Comparison of ENCODE assay signal across 8 cellular contexts in genomic region chr9:108994695-108995094, GRCh38. TPM values are rescaled to one million over a fixed set of nuclear protein-coding genes. Genes with fewer than 3 reads are reported as not detected.
A peak's percentile ranks its signal among the peaks of the same experiment; 100 is the strongest.
DNase-seq lines count a peak whose midpoint lies in the region; ATAC-seq and TF ChIP-seq lines count a peak whose summit lies in the region.

No MANE protein-coding gene starts in this region.

- no peaks in the 10 kb centered on the region for H3K9me3 ChIP-seq in H9 (ENCODE audit: control insufficient read depth, low read depth, low read length)
- no peaks in the 10 kb centered on the region for H3K9me3 ChIP-seq in effector memory CD4-positive, alpha-beta T cell (ENCODE audit: control insufficient read depth, low read length)

- no peak overlapping the region for H2AFZ ChIP-seq in H9 (ENCODE audit: low read length)

- DNase-seq in activated CD4-positive, alpha-beta T cell treated with anti-CD3 and anti-CD28 coated beads, Interleukin-2, amount 10 ng/mL, durations not matched to agents 7 days and 5 days: peak; percentile 8
- no peak for DNase-seq in activated CD4-positive, alpha-beta T cell treated with anti-CD3 and anti-CD28 coated beads, Interleukin-2, amount 50 U/mL, for 48 hours
- DNase-seq in cardiac fibroblast (ENCODE audit: low read depth in 2 of 2) (peak; percentile 72 to 84), sciatic nerve (ENCODE audit: low spot score) (no peak), H9 (no peak), SW 1271 (lab: John Stamatoyannopoulos, UW) (no peak)
- DNase-seq in effector memory CD4-positive, alpha-beta T cell: no peak

- no peaks in the 10 kb centered on the region for H3K9me3 Mint-ChIP-seq in activated CD4-positive, alpha-beta T cell treated with anti-CD3 and anti-CD28 coated beads, Interleukin-2, amount 10 ng/mL, durations not matched to agents 7 days and 5 days
- no peaks in the 10 kb centered on the region for H3K9me3 Mint-ChIP-seq in H9

- no peak overlapping the region for H3K4me3 ChIP-seq in cardiac fibroblast (replicated peaks in 1 of 2; ENCODE audit: low read depth in 2 of 2, low read length in 2 of 2)
- no peak overlapping the region for H3K4me3 ChIP-seq in effector memory CD4-positive, alpha-beta T cell (ENCODE audit: insufficient read depth, low read depth, low read length, poor library complexity, severe bottlenecking)

- H2BK20ac ChIP-seq in H9 (ENCODE audit: low read depth, low read length, poor library complexity, severe bottlenecking): no peak overlapping the region

- no peak overlapping the region for H2AK5ac ChIP-seq in H9 (ENCODE audit: insufficient read length, low read length)

- H3K79me2 ChIP-seq in H9 (ENCODE audit: insufficient read depth, low read length): no peaks in the 10 kb centered on the region

- H4K5ac ChIP-seq in H9 (ENCODE audit: insufficient read length, low read depth, low read length): no peak overlapping the region

- no peak overlapping the region for H2BK12ac ChIP-seq in H9 (ENCODE audit: insufficient read length, low read depth, low read length)

- H3K56ac ChIP-seq in H9 (ENCODE audit: insufficient read length, low read depth, low read length): no peak overlapping the region

- no peak overlapping the region for H3K4me3 Mint-ChIP-seq in activated CD4-positive, alpha-beta T cell treated with anti-CD3 and anti-CD28 coated beads, Interleukin-2, amount 10 ng/mL, durations not matched to agents 7 days and 5 days
- no peak overlapping the region for H3K4me3 Mint-ChIP-seq in H9

- H3T11ph ChIP-seq in H9 (ENCODE audit: low read length): no peak overlapping the region

- H3K23ac ChIP-seq in H9 (ENCODE audit: insufficient read length, low read depth, low read length): no peak overlapping the region

- no peak overlapping the region for H3K4me2 ChIP-seq in H9 (ENCODE audit: insufficient read depth, insufficient read length, low read length)

- H4K20me1 ChIP-seq in H9 (ENCODE audit: control insufficient read depth, insufficient read depth, insufficient read length): no peaks in the 10 kb centered on the region

- CTCF ChIA-PET in activated CD4-positive, alpha-beta T cell treated with anti-CD3 and anti-CD28 coated beads, Interleukin-2, amount 10 ng/mL, durations not matched to agents 7 days and 5 days (lab: Charles Lee): interaction anchor here (0.8 to 1.9 kb wide), 2 partner anchors 11 to 14 kb away, joined by 4 to 7 read pairs; no protein-coding TSS in a partner anchor

- H3K27ac ChIP-seq in H9 (ENCODE audit: insufficient read length, low read depth, low read length): no peak overlapping the region
- H3K27ac ChIP-seq in effector memory CD4-positive, alpha-beta T cell (ENCODE audit: insufficient read depth, low read length, poor library complexity, severe bottlenecking): no peak overlapping the region

- no peak overlapping the region for H2BK120ac ChIP-seq in H9 (ENCODE audit: low read depth, low read length, poor library complexity, severe bottlenecking)

- no peaks in the 10 kb centered on the region for H3K23me2 ChIP-seq in H9 (ENCODE audit: insufficient read length, low read depth, low read length, poor library complexity, severe bottlenecking)

- no peak overlapping the region for H4K8ac ChIP-seq in H9 (replicated peaks; ENCODE audit: insufficient read length, low read depth, low read length)

- ATAC-seq in HG03460 (IDR thresholded peaks at IDR 0.05; ENCODE audit: unreplicated experiment) (peak; percentile 87), sciatic nerve (peak; percentile 34)

- WGBS in H9 (ENCODE audit: extremely low coverage, insufficient read length, low lambda C conversion rate): no CpG with 5 or more reads among the region's 2 CpGs

- POLR2A ChIA-PET in activated CD4-positive, alpha-beta T cell treated with anti-CD3 and anti-CD28 coated beads, Interleukin-2, amount 10 ng/mL, durations not matched to agents 7 days and 5 days (lab: Charles Lee): no interaction called here

- no peak overlapping the region for H2BK15ac ChIP-seq in H9 (ENCODE audit: low read depth, low read length)

- no peaks in the 10 kb centered on the region for H3K27me3 Mint-ChIP-seq in activated CD4-positive, alpha-beta T cell treated with anti-CD3 and anti-CD28 coated beads, Interleukin-2, amount 10 ng/mL, durations not matched to agents 7 days and 5 days
- H3K27me3 Mint-ChIP-seq in H9 (ENCODE audit: low read depth): no peaks in the 10 kb centered on the region

- H3K27me3 ChIP-seq in H9 (ENCODE audit: insufficient read depth, low read length): no peaks in the 10 kb centered on the region
- H3K27me3 ChIP-seq in effector memory CD4-positive, alpha-beta T cell (replicated peaks; ENCODE audit: control insufficient read depth, insufficient read depth, low read length, poor library complexity, severe bottlenecking): no peaks in the 10 kb centered on the region

- peaks cover 5% of the 10 kb centered on the region for H3K79me1 ChIP-seq in H9 (ENCODE audit: insufficient read depth, low read depth, low read length, poor library complexity, severe bottlenecking)

- H3K27ac Mint-ChIP-seq in activated CD4-positive, alpha-beta T cell treated with anti-CD3 and anti-CD28 coated beads, Interleukin-2, amount 10 ng/mL, durations not matched to agents 7 days and 5 days: no peak overlapping the region
- H3K27ac Mint-ChIP-seq in H9: no peak overlapping the region; a peak in 1 of 7 replicates

- no peaks in the 10 kb centered on the region for H3K4me1 ChIP-seq in H9 (ENCODE audit: insufficient read depth, low read length)
- H3K4me1 ChIP-seq in effector memory CD4-positive, alpha-beta T cell (ENCODE audit: control insufficient read depth, insufficient read depth, low read length, poor library complexity, severe bottlenecking): no peaks in the 10 kb centered on the region

- H3K36me3 ChIP-seq in effector memory CD4-positive, alpha-beta T cell (ENCODE audit: control insufficient read depth, insufficient read depth, low read length): no peaks in the 10 kb centered on the region

- H2BK5ac ChIP-seq in H9 (ENCODE audit: insufficient read length, low read length): no peak overlapping the region

- H3K14ac ChIP-seq in H9 (ENCODE audit: insufficient read depth, low read length): no peak overlapping the region

- peaks cover 13% of the 10 kb centered on the region for H3K4me1 Mint-ChIP-seq in activated CD4-positive, alpha-beta T cell treated with anti-CD3 and anti-CD28 coated beads, Interleukin-2, amount 10 ng/mL, durations not matched to agents 7 days and 5 days
- H3K4me1 Mint-ChIP-seq in H9: no peaks in the 10 kb centered on the region

- H3K4ac ChIP-seq in H9 (ENCODE audit: low read depth, low read length): no peak overlapping the region

- H3K9ac ChIP-seq in H9 (ENCODE audit: extremely low read depth, insufficient read length, low read length): no peak overlapping the region

- H3K18ac ChIP-seq in H9 (ENCODE audit: insufficient read length, low read depth, low read length): no peak overlapping the region

- intact Hi-C loops in sciatic nerve (cut with DNase I): no loop called here

- no peak overlapping the region for H4K91ac ChIP-seq in H9 (ENCODE audit: insufficient read length, low read depth, low read length)

- no peak for TF ChIP-seq CTCF in cardiac fibroblast (IDR thresholded peaks at IDR 0.05; ENCODE audit: low read depth, low read length)
- no peak for TF ChIP-seq CTCF in H9 (conservative IDR thresholded peaks at IDR 0.05)

- peaks cover 15% of the 10 kb centered on the region for H3K36me3 Mint-ChIP-seq in activated CD4-positive, alpha-beta T cell treated with anti-CD3 and anti-CD28 coated beads, Interleukin-2, amount 10 ng/mL, durations not matched to agents 7 days and 5 days (ENCODE audit: low read depth)
- H3K36me3 Mint-ChIP-seq in H9 (ENCODE audit: insufficient read depth in 1 of 3, low read depth in 3 of 3): peaks cover 1 to 19% (median 13%) of the 10 kb centered on the region in 3 experiments; a peak in 5 of 7 replicates

RNA-seq across cellular contexts. Expression of gene CTNNAL1, which starts 18.6 kb away (rescaled TPM):
- 10 to 100 TPM; 12.5 to 14.0 TPM for total RNA-seq in activated CD4-positive, alpha-beta T cell treated with anti-CD3 and anti-CD28 coated beads, Interleukin-2, amount 10 ng/mL, durations not matched to agents 7 days and 5 days
- 177 TPM for total RNA-seq in sciatic nerve
- 51.9 and 52.9 TPM in 2 replicates for total RNA-seq in H9 (2021)

Comparison
In these comparisons a context has a peak if more than half of its experiments do, and no peak if none do; other contexts are left out.
1. DNase-seq: peak in activated CD4-positive, alpha-beta T cell treated with anti-CD3 and anti-CD28 coated beads, Interleukin-2, amount 10 ng/mL, durations not matched to agents 7 days and 5 days (single experiment) and cardiac fibroblast (2 of 2); none in activated CD4-positive, alpha-beta T cell treated with anti-CD3 and anti-CD28 coated beads, Interleukin-2, amount 50 U/mL, for 48 hours (0 of 2), sciatic nerve (single experiment), H9 (single experiment), SW 1271 (0 of 2) and effector memory CD4-positive, alpha-beta T cell (0 of 3).